In genomic region chr13:113427562-113428468, GRCh38 we compare ENCODE assay signal across 25 cellular contexts. TPM values are rescaled to one million over a fixed set of nuclear protein-coding genes. Genes with fewer than 3 reads are reported as not detected.
A peak's percentile ranks its signal among the peaks of the same experiment; 100 is the strongest.
DNase-seq lines count a peak whose midpoint lies in the region; ATAC-seq, FAIRE-seq and TF ChIP-seq lines count a peak whose summit lies in the region.
"Had no signal": no experiment of that assay in that cellular context is flagged by ENCODE, and none has a peak within 500 bp of the region (broad histone marks: within the 10 kb centered on the region; RNA-seq: fewer than 3 reads in every experiment).

No MANE protein-coding gene starts in this region.

- H3K4me1 Mint-ChIP-seq in astrocyte (ENCODE audit: low read depth, unreplicated experiment): peaks cover 6% of the 10 kb centered on the region
- H3K4me1 Mint-ChIP-seq: activated CD4-positive, alpha-beta T cell treated with anti-CD3 and anti-CD28 coated beads, Interleukin-2, amount 10 ng/mL, durations not matched to agents 7 days and 5 days; stimulated activated naive CD8-positive, alpha-beta T cell treated with anti-CD3 and anti-CD28 coated beads, Interleukin-15, amount 100 ng/mL, for 72 hours had no signal

- no peaks in the 10 kb centered on the region for H3K9me3 ChIP-seq in GM23248 (ENCODE audit: low read depth)
- H3K9me3 ChIP-seq in astrocyte (ENCODE audit: insufficient read depth, low read depth, low read length): no peaks in the 10 kb centered on the region
- H3K9me3 ChIP-seq: esophagus squamous epithelium, mucosa of descending colon, right lobe of liver, upper lobe of right lung had no signal

- peaks cover 5% of the 10 kb centered on the region for H3K27me3 Mint-ChIP-seq in astrocyte (ENCODE audit: low read depth, unreplicated experiment)
- H3K27me3 Mint-ChIP-seq: activated CD4-positive, alpha-beta T cell treated with anti-CD3 and anti-CD28 coated beads, Interleukin-2, amount 10 ng/mL, durations not matched to agents 7 days and 5 days; stimulated activated naive CD8-positive, alpha-beta T cell treated with anti-CD3 and anti-CD28 coated beads, Interleukin-15, amount 100 ng/mL, for 72 hours had no signal

- H3K36me3 ChIP-seq in GM23248 (ENCODE audit: low read depth) (no peaks in the 10 kb centered on the region), astrocyte (ENCODE audit: insufficient read depth, low read length) (no peaks in the 10 kb centered on the region)
- H3K36me3 ChIP-seq: esophagus squamous epithelium, right lobe of liver, upper lobe of right lung had no signal

- no peaks in the 10 kb centered on the region for H3K27me3 ChIP-seq in GM23248 (replicated peaks; ENCODE audit: insufficient read depth)
- H3K27me3 ChIP-seq in astrocyte (ENCODE audit: insufficient read depth, low read length): no peaks in the 10 kb centered on the region
- H3K27me3 ChIP-seq: esophagus squamous epithelium, right lobe of liver, upper lobe of right lung had no signal

- H2AFZ ChIP-seq in GM23248 (no peak overlapping the region), astrocyte (ENCODE audit: low read depth, low read length) (no peak overlapping the region)

- H3K36me3 Mint-ChIP-seq in astrocyte (ENCODE audit: low read depth, unreplicated experiment): peaks cover 9% of the 10 kb centered on the region
- H3K36me3 Mint-ChIP-seq: brain had no signal

- H3K27ac Mint-ChIP-seq in astrocyte (ENCODE audit: unreplicated experiment): peak overlapping the region; percentile 53
- H3K27ac Mint-ChIP-seq: activated CD4-positive, alpha-beta T cell treated with anti-CD3 and anti-CD28 coated beads, Interleukin-2, amount 10 ng/mL, durations not matched to agents 7 days and 5 days; stimulated activated naive CD8-positive, alpha-beta T cell treated with anti-CD3 and anti-CD28 coated beads, Interleukin-15, amount 100 ng/mL, for 72 hours had no signal

- no peaks in the 10 kb centered on the region for H4K20me1 ChIP-seq in GM23248 (ENCODE audit: insufficient read depth)
- H4K20me1 ChIP-seq in astrocyte (ENCODE audit: insufficient read depth, low read length): no peaks in the 10 kb centered on the region

- no peaks in the 10 kb centered on the region for H3F3A ChIP-seq in GM23248 (ENCODE audit: insufficient read depth)

- no peak overlapping the region for H3K4me3 Mint-ChIP-seq in astrocyte (ENCODE audit: unreplicated experiment)
- H3K4me3 Mint-ChIP-seq: activated CD4-positive, alpha-beta T cell treated with anti-CD3 and anti-CD28 coated beads, Interleukin-2, amount 10 ng/mL, durations not matched to agents 7 days and 5 days; brain; stimulated activated naive CD8-positive, alpha-beta T cell treated with anti-CD3 and anti-CD28 coated beads, Interleukin-15, amount 100 ng/mL, for 72 hours had no signal

- H3K4me3 ChIP-seq in GM23248 (no peak overlapping the region), astrocyte (ENCODE audit: insufficient read depth, low read depth, low read length) (no peak overlapping the region)
- H3K4me3 ChIP-seq: esophagus squamous epithelium, mucosa of descending colon, right lobe of liver, upper lobe of right lung had no signal

- no peak for ATAC-seq in GM21576 (IDR thresholded peaks at IDR 0.05; ENCODE audit: unreplicated experiment)
- ATAC-seq: mucosa of descending colon, SK-N-SH treated with all-trans-retinoic acid at 6 μM for 48 hours, upper lobe of right lung had no signal

- H3K9me2 ChIP-seq in GM23248 (ENCODE audit: insufficient read depth): no peaks in the 10 kb centered on the region

- no peak overlapping the region for H3K4me2 ChIP-seq in GM23248 (ENCODE audit: unreplicated experiment)
- no peak overlapping the region for H3K4me2 ChIP-seq in astrocyte (ENCODE audit: low read length)

- peak; percentile 56 for DNase-seq in GM23248
- no peak for DNase-seq in astrocyte (ENCODE audit: low read depth)
- DNase-seq in iris pigment epithelial cell (ENCODE audit: low read depth): peak; percentile 61
- no peak for DNase-seq in activated CD4-positive, alpha-beta T cell treated with anti-CD3 and anti-CD28 coated beads, Interleukin-2, amount 50 U/mL, for 1 hour
- no peak for DNase-seq in DMS53 (lab: John Stamatoyannopoulos, UW)
- DNase-seq in NCI-H2107 treated with DMSO at 0.1 percent for 48 hours (lab: John Stamatoyannopoulos, UW; ENCODE audit: unreplicated experiment): no peak
- DNase-seq: activated CD4-positive, alpha-beta T cell treated with anti-CD3 and anti-CD28 coated beads, Interleukin-2, amount 10 ng/mL, durations not matched to agents 7 days and 5 days; activated naive CD4-positive, alpha-beta T cell treated with anti-CD3 and anti-CD28 coated beads, Interleukin-2, amount 50 U/mL, for 16 hours; COR-L47; esophagus squamous epithelium; hypothalamus; KG1; kidney glomerular epithelial cell; mucosa of descending colon; NCI-H1092 treated with DMSO at 0.1 percent for 48 hours; NCI-H2107; NCI-H748 treated with DMSO at 0.1 percent for 48 hours; right lobe of liver; stimulated activated naive CD8-positive, alpha-beta T cell treated with anti-CD3 and anti-CD28 coated beads, Interleukin-15, amount 100 ng/mL, for 72 hours; upper lobe of right lung had no signal

- in situ Hi-C loops in GM23248 (cut with MboI): no loop called here

- H3K9me3 Mint-ChIP-seq in astrocyte (ENCODE audit: unreplicated experiment): no peaks in the 10 kb centered on the region
- H3K9me3 Mint-ChIP-seq: activated CD4-positive, alpha-beta T cell treated with anti-CD3 and anti-CD28 coated beads, Interleukin-2, amount 10 ng/mL, durations not matched to agents 7 days and 5 days; brain; stimulated activated naive CD8-positive, alpha-beta T cell treated with anti-CD3 and anti-CD28 coated beads, Interleukin-15, amount 100 ng/mL, for 72 hours had no signal

- H3K79me2 ChIP-seq in GM23248 (ENCODE audit: insufficient read depth): no peaks in the 10 kb centered on the region
- no peaks in the 10 kb centered on the region for H3K79me2 ChIP-seq in astrocyte (ENCODE audit: insufficient read depth, low read length)

- no peak for TF ChIP-seq CTCF in 22Rv1 (IDR thresholded peaks at IDR 0.05)
- no peak for TF ChIP-seq CTCF in astrocyte (IDR thresholded peaks at IDR 0.05; ENCODE audit: insufficient read depth, low read depth, low read length)

- H3K4me1 ChIP-seq in GM23248 (ENCODE audit: insufficient read depth) (no peaks in the 10 kb centered on the region), astrocyte (ENCODE audit: insufficient read depth, low read length) (no peaks in the 10 kb centered on the region)
- H3K4me1 ChIP-seq: right lobe of liver, upper lobe of right lung had no signal

- H3K27ac ChIP-seq in 22Rv1: peak overlapping the region; percentile 50
- H3K27ac ChIP-seq in GM23248: no peak overlapping the region
- H3K27ac ChIP-seq in astrocyte (ENCODE audit: low read depth, low read length): no peak overlapping the region
- H3K27ac ChIP-seq: esophagus squamous epithelium, right lobe of liver, upper lobe of right lung had no signal

- WGBS in GM23248 (ENCODE audit: low coverage in 1 of 2, low lambda C conversion rate in 2 of 2, missing lambda C conversion rate in 2 of 2), 2 experiments: 72 to 74% methylated on average over 30 to 31 of the region's 31 CpGs

- H3K9ac ChIP-seq in GM23248 (no peak overlapping the region), astrocyte (ENCODE audit: low read length) (no peak overlapping the region)

- FAIRE-seq in astrocyte (lab: Jason Lieb, UNC): no peak
- FAIRE-seq: TTC549 had no signal

RNA-seq across cellular contexts. Expression of gene ADPRHL1, which starts 25.5 kb away (rescaled TPM):
- 1.4 and 2.2 TPM in 2 replicates for total RNA-seq in GM23248 (2014; rRNA removed; shearing (Covaris generic))
- 1.6 and 1.8 TPM in 2 replicates for polyA plus RNA-seq in GM23248 (2016; fragmentation: Nextera tagmentation; extraction: Ambion mirVana)
- total RNA-seq in astrocyte: 2.5 and 3.1 TPM in 2 replicates

Comparison
In these comparisons a context has a peak if more than half of its experiments do, and no peak if none do; other contexts are left out.
1. DNase-seq: peak in GM23248 (single experiment) and iris pigment epithelial cell (single experiment); none in astrocyte (single experiment), activated CD4-positive, alpha-beta T cell treated with anti-CD3 and anti-CD28 coated beads, Interleukin-2, amount 50 U/mL, for 1 hour (single experiment), DMS53 (single experiment) and NCI-H2107 treated with DMSO at 0.1 percent for 48 hours (single experiment).